11 cellular contexts compared by ENCODE assay signal in the genomic region with DNA sequence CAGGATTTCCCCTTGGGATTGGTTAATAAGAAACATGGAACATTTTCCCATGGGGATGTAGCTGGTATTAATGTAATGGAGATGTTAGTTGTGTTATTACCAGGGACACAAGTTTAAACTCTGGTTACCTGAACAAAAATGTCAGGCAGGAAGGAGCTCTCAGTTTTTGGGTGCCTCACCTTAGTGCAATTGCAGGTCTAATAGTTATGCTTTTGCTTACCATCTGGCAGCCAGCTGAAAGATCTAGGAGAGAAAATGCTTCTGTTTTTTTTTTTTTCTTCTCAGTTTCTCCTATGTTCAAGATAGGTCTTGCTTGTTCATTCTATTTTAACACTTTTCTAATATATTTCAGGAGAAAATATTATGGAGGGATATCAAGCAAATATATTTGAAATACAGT.
DNase-seq lines count a peak whose midpoint lies in the region; ATAC-seq and TF ChIP-seq lines count a peak whose summit lies in the region.
"Had no signal": no experiment of that assay in that cellular context is flagged by ENCODE, and none has a peak within 500 bp of the region (broad histone marks: within the 10 kb centered on the region; RNA-seq: fewer than 3 reads in every experiment).

No MANE protein-coding gene starts in this region.

- DNase-seq in GF-D8 (lab: John Stamatoyannopoulos, UW), result peak; percentile 15
- DNase-seq in effector memory CD8-positive, alpha-beta T cell, result no peak
- no peak for DNase-seq in DMS79 (lab: John Stamatoyannopoulos, UW)
- no peak for DNase-seq in HuH-7 (ENCODE audit: low spot score)

- H3K79me2 ChIP-seq in OCI-LY3 (ENCODE audit: low read length), result peaks cover 18% of the 10 kb centered on the region

- no peaks in the 10 kb centered on the region for H3K27me3 Mint-ChIP-seq in effector memory CD8-positive, alpha-beta T cell

- ATAC-seq in effector memory CD8-positive, alpha-beta T cell (replicated peaks), result no peak
- ATAC-seq in GM19328 (IDR thresholded peaks at IDR 0.05; ENCODE audit: unreplicated experiment) (no peak), HG02678 (IDR thresholded peaks at IDR 0.05; ENCODE audit: unreplicated experiment) (no peak)
- ATAC-seq: sciatic nerve had no signal

- no peaks in the 10 kb centered on the region for H3K27me3 ChIP-seq in BLaER1 treated with 17β-estradiol and CSF1 and Interleukin-3, amounts not matched to agents 10 nM and 100 nM
- no peaks in the 10 kb centered on the region for H3K27me3 ChIP-seq in OCI-LY3 (ENCODE audit: low read depth, low read length)
- H3K27me3 ChIP-seq: ascending aorta had no signal

- H3K36me3 ChIP-seq in BLaER1 treated with 17β-estradiol and CSF1 and Interleukin-3, amounts not matched to agents 10 nM and 100 nM, result no peaks in the 10 kb centered on the region
- no peaks in the 10 kb centered on the region for H3K36me3 ChIP-seq in OCI-LY3 (replicated peaks; ENCODE audit: low read depth, low read length)
- H3K36me3 ChIP-seq: ascending aorta had no signal

- H3K27ac Mint-ChIP-seq in effector memory CD8-positive, alpha-beta T cell, result peak overlapping the region; percentile 57 to 73

- no peak overlapping the region; the same call in 1 of the 2 replicates for H2AFZ ChIP-seq in OCI-LY3 (ENCODE audit: low read depth, low read length)

- peak overlapping the region; percentile 69 to 82 for H3K4me3 Mint-ChIP-seq in effector memory CD8-positive, alpha-beta T cell
- H3K4me3 Mint-ChIP-seq: neural crest cell had no signal

- H4K20me1 ChIP-seq in BLaER1 treated with 17β-estradiol and CSF1 and Interleukin-3, amounts not matched to agents 10 nM and 100 nM, result no peaks in the 10 kb centered on the region; a peak in 1 of 22 replicates
- no peaks in the 10 kb centered on the region for H4K20me1 ChIP-seq in OCI-LY3 (ENCODE audit: insufficient read depth, low read length)

- no peak for TF ChIP-seq CTCF in OCI-LY3 (IDR thresholded peaks at IDR 0.05; ENCODE audit: low read depth, low read length)

- H3K36me3 Mint-ChIP-seq in effector memory CD8-positive, alpha-beta T cell (ENCODE audit: insufficient read depth), result peaks cover 4% of the 10 kb centered on the region

- peak overlapping the region; percentile 64 to 81 (median 75); a peak in 20 of 22 replicates for H3K4me2 ChIP-seq in BLaER1 treated with 17β-estradiol and CSF1 and Interleukin-3, amounts not matched to agents 10 nM and 100 nM
- H3K4me2 ChIP-seq in OCI-LY3 (ENCODE audit: low read length), result peak overlapping the region; percentile 74

- peaks cover 13 to 30% of the 10 kb centered on the region in 2 donors for H3K4me1 Mint-ChIP-seq in effector memory CD8-positive, alpha-beta T cell (ENCODE audit: low read depth in 2 of 2)

- peaks cover 47 to 79% (median 64%) of the 10 kb centered on the region in 10 experiments for H3K4me1 ChIP-seq in BLaER1 treated with 17β-estradiol and CSF1 and Interleukin-3, amounts not matched to agents 10 nM and 100 nM
- H3K4me1 ChIP-seq in OCI-LY3 (ENCODE audit: low read length), result peaks cover 53% of the 10 kb centered on the region

- peak overlapping the region in 10 of 11 experiments; percentile 36 to 100 (median 95); a peak in 19 of 22 replicates for H3K27ac ChIP-seq in BLaER1 treated with 17β-estradiol and CSF1 and Interleukin-3, amounts not matched to agents 10 nM and 100 nM
- H3K27ac ChIP-seq in OCI-LY3 (ENCODE audit: low read length), result peak overlapping the region; percentile 51
- H3K27ac ChIP-seq: ascending aorta had no signal

- peak overlapping the region in 9 of 11 experiments; percentile 55 to 84 (median 75); a peak in 15 of 22 replicates for H3K9ac ChIP-seq in BLaER1 treated with 17β-estradiol and CSF1 and Interleukin-3, amounts not matched to agents 10 nM and 100 nM
- peak overlapping the region; percentile 34 for H3K9ac ChIP-seq in OCI-LY3 (ENCODE audit: low read length)

- peak overlapping the region in 3 of 10 experiments; percentile 22 to 36 (median 26); a peak in 4 of 20 replicates for H3K4me3 ChIP-seq in BLaER1 treated with 17β-estradiol and CSF1 and Interleukin-3, amounts not matched to agents 10 nM and 100 nM
- H3K4me3 ChIP-seq in OCI-LY3 (ENCODE audit: low read length), result peak overlapping the region; percentile 64
- H3K4me3 ChIP-seq: ascending aorta had no signal

- H3K9me3 Mint-ChIP-seq in effector memory CD8-positive, alpha-beta T cell, result no peaks in the 10 kb centered on the region
- H3K9me3 Mint-ChIP-seq: neural crest cell had no signal

- H3K9me3 ChIP-seq in BLaER1 treated with 17β-estradiol and CSF1 and Interleukin-3, amounts not matched to agents 10 nM and 100 nM (replicated peaks in 1 of 11), result no peaks in the 10 kb centered on the region
- H3K9me3 ChIP-seq in OCI-LY3 (ENCODE audit: insufficient read depth, low read length), result no peaks in the 10 kb centered on the region
- H3K9me3 ChIP-seq: ascending aorta had no signal
